ENCODE assay signal across 4 cellular contexts in the genomic region with DNA sequence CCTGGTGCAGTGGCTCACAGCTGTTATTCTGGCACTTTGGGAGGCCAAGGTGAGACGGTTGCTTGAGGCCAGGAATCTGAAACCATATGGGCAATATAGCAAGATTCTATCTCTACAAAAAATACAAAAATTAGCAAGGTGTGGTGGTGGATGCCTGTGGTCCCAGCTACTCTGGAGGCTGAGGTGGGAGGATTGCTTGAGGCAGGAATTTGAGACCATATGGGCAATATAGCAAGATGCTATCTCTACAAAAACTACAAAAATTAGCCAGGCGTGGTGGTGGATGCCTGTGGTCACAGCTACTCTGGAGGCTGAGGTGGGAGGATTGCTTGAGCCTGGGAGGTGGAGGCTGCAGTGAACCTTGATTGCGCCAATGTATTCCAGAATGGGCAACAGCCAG. TPM values are rescaled to one million over a fixed set of nuclear protein-coding genes. Genes with fewer than 3 reads are reported as not detected.
"Had no signal": no experiment of that assay in that cellular context is flagged by ENCODE, and none has a peak within 500 bp of the region (broad histone marks: within the 10 kb centered on the region; RNA-seq: fewer than 3 reads in every experiment).

No MANE protein-coding gene starts in this region.

- H3K4me3 ChIP-seq: GM12878 had no signal

- DNase-seq: GDM1, GF-D8 had no signal

RNA-seq across cellular contexts. Expression of gene ADGRG4, which starts 2.3 kb away (rescaled TPM):
- total RNA-seq: G401, GM12878 had no signal
- polyA plus RNA-seq: GM12878 had no signal
